Comparison of ENCODE assay signal across 8 cellular contexts in genomic region chr2:223944166-223944703, GRCh38.
A peak's percentile ranks its signal among the peaks of the same experiment; 100 is the strongest.
DNase-seq lines count a peak whose midpoint lies in the region; ATAC-seq and TF ChIP-seq lines count a peak whose summit lies in the region.

No MANE protein-coding gene starts in this region.

- no peak for TF ChIP-seq CTCF in neutrophil (IDR thresholded peaks at IDR 0.05)

- peaks cover 49 to 58% of the 10 kb centered on the region in 2 experiments for H3K4me1 ChIP-seq in neutrophil (ENCODE audit: control insufficient read depth in 1 of 2, insufficient read depth in 1 of 2, low read depth in 1 of 2, low read length in 1 of 2)

- H3K9me3 ChIP-seq in neutrophil, result no peaks in the 10 kb centered on the region

- in situ Hi-C loops in KBM-7 (cut with MboI; ENCODE audit: low pct_unique_long_range_greater_than_20kb, low sequenced_read_pairs), result no loop called here

- peak overlapping the region; percentile 84 for H3K27ac ChIP-seq in neutrophil

- no peaks in the 10 kb centered on the region for H3K27me3 ChIP-seq in neutrophil

- no peak for ATAC-seq in HG03469 (IDR thresholded peaks at IDR 0.05; ENCODE audit: unreplicated experiment)

- peak overlapping the region; percentile 82 to 93 for H3K4me3 ChIP-seq in neutrophil (ENCODE audit: low read depth in 1 of 2, low read length in 1 of 2)

- DNase-seq in NCI-H1417 (lab: John Stamatoyannopoulos, UW) (peak in 2 of 3 experiments; percentile 46 to 62), NCI-H1417 treated with DMSO at 0.1 percent for 48 hours (lab: John Stamatoyannopoulos, UW) (no peak), KBM-7 (peak; percentile 45), glomerular visceral epithelial cell (ENCODE audit: extremely low spot score) (peak; percentile 35), NCI-H2171 (lab: John Stamatoyannopoulos, UW) (no peak)
- peak; percentile 34 for DNase-seq in activated naive CD4-positive, alpha-beta T cell treated with Interleukin-2 at 50 U/mL for 16 hours

- H3K36me3 ChIP-seq in neutrophil, result no peaks in the 10 kb centered on the region

Comparison
In these comparisons a context has a peak if more than half of its experiments do, and no peak if none do; other contexts are left out.
1. DNase-seq: peak in NCI-H1417 (2 of 3), KBM-7 (single experiment), activated naive CD4-positive, alpha-beta T cell treated with Interleukin-2 at 50 U/mL for 16 hours (single experiment) and glomerular visceral epithelial cell (single experiment); none in NCI-H1417 treated with DMSO at 0.1 percent for 48 hours (single experiment) and NCI-H2171 (single experiment).